ENCODE assay signal across 19 cellular contexts in the genomic region with DNA sequence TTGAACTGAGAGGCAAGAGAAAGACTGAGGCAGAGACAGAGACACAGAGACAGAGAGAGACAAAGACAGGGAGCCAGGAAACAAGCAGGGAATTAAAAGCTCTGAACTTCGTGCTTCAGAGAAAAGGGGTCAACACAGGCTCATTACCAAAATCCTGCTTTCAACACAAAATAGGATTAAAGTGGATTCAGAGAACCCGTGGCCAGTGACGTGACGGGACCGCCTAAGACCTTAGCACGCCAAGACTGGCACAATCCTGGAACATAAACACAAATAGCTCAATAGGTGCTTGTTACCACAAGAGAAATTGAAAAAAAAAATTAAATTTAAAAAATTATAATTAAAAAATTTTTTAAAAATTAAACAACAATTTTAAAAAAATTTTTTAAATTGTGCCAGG. TPM values are rescaled to one million over a fixed set of nuclear protein-coding genes. Genes with fewer than 3 reads are reported as not detected.
DNase-seq lines count a peak whose midpoint lies in the region; ATAC-seq and TF ChIP-seq lines count a peak whose summit lies in the region.
"Had no signal": no experiment of that assay in that cellular context is flagged by ENCODE, and none has a peak within 500 bp of the region (broad histone marks: within the 10 kb centered on the region; RNA-seq: fewer than 3 reads in every experiment).

No MANE protein-coding gene starts in this region.

- H2AFZ ChIP-seq in smooth muscle cell (ENCODE audit: low read depth), result no peak overlapping the region

- H3K36me3 ChIP-seq in BLaER1 treated with 17β-estradiol and CSF1 and Interleukin-3, amounts not matched to agents 10 nM and 100 nM, result peaks cover under 1 to 56% (median 25%) of the 10 kb centered on the region in 11 experiments; a peak in 20 of 22 replicates
- peaks cover 62% of the 10 kb centered on the region for H3K36me3 ChIP-seq in lower lobe of right lung
- H3K36me3 ChIP-seq in smooth muscle cell (ENCODE audit: low read depth), result no peaks in the 10 kb centered on the region

- no peak for TF ChIP-seq CTCF in VCaP (conservative IDR thresholded peaks at IDR 0.05)
- no peak for TF ChIP-seq CTCF in lower lobe of right lung (IDR thresholded peaks at IDR 0.05)
- TF ChIP-seq CTCF in smooth muscle cell (IDR thresholded peaks at IDR 0.05; ENCODE audit: borderline replicate concordance, insufficient read depth, poor library complexity, severe bottlenecking), result no peak

- H3K4me1 ChIP-seq in BLaER1 treated with 17β-estradiol and CSF1 and Interleukin-3, amounts not matched to agents 10 nM and 100 nM, result peaks cover 22 to 48% (median 33%) of the 10 kb centered on the region in 10 experiments
- H3K4me1 ChIP-seq in lower lobe of right lung, result peaks cover 5% of the 10 kb centered on the region
- no peaks in the 10 kb centered on the region for H3K4me1 ChIP-seq in smooth muscle cell (ENCODE audit: low read depth)

- WGBS in smooth muscle cell (ENCODE audit: low lambda C conversion rate), result 86% methylated on average over 6 of the region's 6 CpGs

- H3K79me2 ChIP-seq in smooth muscle cell (ENCODE audit: low read depth), result peaks cover 4% of the 10 kb centered on the region

- H3K4me3 ChIP-seq in BLaER1 treated with 17β-estradiol and CSF1 and Interleukin-3, amounts not matched to agents 10 nM and 100 nM, result no peak overlapping the region
- H3K4me3 ChIP-seq in lower lobe of right lung, result no peak overlapping the region
- H3K4me3 ChIP-seq in smooth muscle cell, result no peak overlapping the region
- H3K4me3 ChIP-seq: mucosa of descending colon had no signal

- DNase-seq in lower lobe of right lung (peak; percentile 14), smooth muscle cell (lab: John Stamatoyannopoulos, UW; ENCODE audit: unreplicated experiment) (no peak), hippocampal formation (lab: John Stamatoyannopoulos, UW) (no peak), NCI-H1105 (lab: John Stamatoyannopoulos, UW) (no peak)
- no peak for DNase-seq in activated CD4-positive, alpha-beta T cell treated with anti-CD3 and anti-CD28 coated beads, Interleukin-2, amount 50 U/mL, for 48 hours
- DNase-seq: activated CD4-positive, alpha-beta T cell treated with anti-CD3 and anti-CD28 coated beads for 48 hours; CD4-positive, CD25-positive, alpha-beta regulatory T cell; GF-D8; HFFc6; KG1; MV-4-11; NCI-H187; nucleus accumbens; SHP77 treated with DMSO at 0.1 percent for 48 hours; T-cell had no signal

- no peaks in the 10 kb centered on the region for H4K20me1 ChIP-seq in BLaER1 treated with 17β-estradiol and CSF1 and Interleukin-3, amounts not matched to agents 10 nM and 100 nM
- H4K20me1 ChIP-seq in smooth muscle cell (ENCODE audit: low read depth), result no peaks in the 10 kb centered on the region

- H3K9me3 ChIP-seq in BLaER1 treated with 17β-estradiol and CSF1 and Interleukin-3, amounts not matched to agents 10 nM and 100 nM (replicated peaks in 1 of 11), result no peaks in the 10 kb centered on the region
- H3K9me3 ChIP-seq in lower lobe of right lung (no peaks in the 10 kb centered on the region), smooth muscle cell (replicated peaks; ENCODE audit: low read depth) (no peaks in the 10 kb centered on the region)
- H3K9me3 ChIP-seq: mucosa of descending colon had no signal

- H3K27ac ChIP-seq in BLaER1 treated with 17β-estradiol and CSF1 and Interleukin-3, amounts not matched to agents 10 nM and 100 nM, result peak overlapping the region in 5 of 11 experiments; percentile 5 to 44 (median 36); a peak in 5 of 22 replicates
- peak overlapping the region; percentile 90 for H3K27ac ChIP-seq in VCaP
- H3K27ac ChIP-seq in lower lobe of right lung, result no peak overlapping the region
- H3K27ac ChIP-seq in smooth muscle cell (ENCODE audit: low read depth), result peak overlapping the region; percentile 87

- H3K27me3 ChIP-seq in BLaER1 treated with 17β-estradiol and CSF1 and Interleukin-3, amounts not matched to agents 10 nM and 100 nM, result no peaks in the 10 kb centered on the region
- H3K27me3 ChIP-seq in lower lobe of right lung (ENCODE audit: low read depth), result no peaks in the 10 kb centered on the region
- no peaks in the 10 kb centered on the region for H3K27me3 ChIP-seq in smooth muscle cell (ENCODE audit: low read depth)

- ATAC-seq in lower lobe of right lung (no peak), HG02571 (IDR thresholded peaks at IDR 0.05; ENCODE audit: unreplicated experiment) (no peak)
- ATAC-seq: T-cell had no signal

- peak overlapping the region; percentile 61 to 92 (median 80); a peak in 18 of 22 replicates for H3K4me2 ChIP-seq in BLaER1 treated with 17β-estradiol and CSF1 and Interleukin-3, amounts not matched to agents 10 nM and 100 nM
- H3K4me2 ChIP-seq in smooth muscle cell, result no peak overlapping the region

- intact Hi-C loops in lower lobe of right lung (cut with DNase I), result no loop called here

- H3K9ac ChIP-seq in BLaER1 treated with 17β-estradiol and CSF1 and Interleukin-3, amounts not matched to agents 10 nM and 100 nM, result peak overlapping the region in 4 of 11 experiments; percentile 5 to 41 (median 32); a peak in 5 of 22 replicates
- H3K9ac ChIP-seq in smooth muscle cell (ENCODE audit: low read depth), result no peak overlapping the region

- peaks cover 21% of the 10 kb centered on the region for H3F3A ChIP-seq in smooth muscle cell (ENCODE audit: low read depth)

RNA-seq across cellular contexts. Expression of a gene that starts 21.5 kb away (rescaled TPM):
- total RNA-seq in lower lobe of right lung (27.6 TPM), smooth muscle cell (12.6 and 22.6 TPM in 2 replicates)
- 26.4 and 34.7 TPM in 2 replicates for polyA plus RNA-seq in smooth muscle cell

RNA-seq across cellular contexts. Expression of a gene that starts 39.7 kb away (rescaled TPM):
- total RNA-seq in lower lobe of right lung, result 48.9 TPM
- total RNA-seq in smooth muscle cell, result 123 and 132 TPM in 2 replicates
- 15.4 and 24.3 TPM in 2 replicates for polyA plus RNA-seq in smooth muscle cell
